Comparison of ENCODE assay signal across 23 cellular contexts in the genomic region with DNA sequence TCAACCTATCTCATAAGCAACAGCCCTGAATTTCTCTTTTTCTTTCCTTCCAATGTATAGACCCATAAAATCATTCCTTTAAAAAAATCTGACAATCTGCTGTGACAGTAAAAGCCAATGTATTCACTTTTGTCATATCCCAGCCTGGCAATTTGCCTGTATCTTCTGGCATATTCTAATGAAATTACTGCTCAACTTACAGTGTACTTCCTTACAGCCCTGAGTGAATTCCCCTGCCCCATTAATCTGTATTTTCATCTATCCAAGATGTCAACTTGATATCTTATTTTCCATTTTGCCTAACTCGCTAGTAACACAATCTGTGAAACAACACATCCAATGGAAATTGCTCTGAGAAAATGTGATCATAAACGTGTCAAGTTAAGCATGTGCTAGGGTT. TPM values are rescaled to one million over a fixed set of nuclear protein-coding genes. Genes with fewer than 3 reads are reported as not detected.
DNase-seq lines count a peak whose midpoint lies in the region; ATAC-seq, FAIRE-seq and TF ChIP-seq lines count a peak whose summit lies in the region.
"Had no signal": no experiment of that assay in that cellular context is flagged by ENCODE, and none has a peak within 500 bp of the region (broad histone marks: within the 10 kb centered on the region; RNA-seq: fewer than 3 reads in every experiment).

No MANE protein-coding gene starts in this region.

- H2AFZ ChIP-seq in HCT116 (ENCODE audit: low read depth, low read length, poor library complexity, severe bottlenecking) = peak overlapping the region; percentile 17
- no peak overlapping the region for H2AFZ ChIP-seq in neural cell (ENCODE audit: low read depth, low read length)

- intact Hi-C loops in HCT116 (cut with micrococcal nuclease) (no loop called here), breast epithelium (cut with DNase I; ENCODE audit: low total_unique reads) (no loop called here)
- intact Hi-C loops in activated T-helper 2 cell treated with anti-CD3 and anti-CD28 coated beads, Interferon-gamma antibody, Interleukin-2, Interleukin-4, amounts not matched to agents 10 μg/mL and 5 μg/mL and 100 μg/mL, durations not matched to agents 14 hours and 24 hours and 36 hours (cut with micrococcal nuclease) = no loop called here

- POLR2A ChIA-PET in HCT116 (lab: Charles Lee) = interaction anchor here (0.7 to 1.2 kb wide), 2 partner anchors 48 to 78 kb away, joined by 3 read pairs; no protein-coding TSS in a partner anchor

- H3K79me2 ChIP-seq in HCT116 (ENCODE audit: insufficient read depth, low read length) (no peaks in the 10 kb centered on the region), neural cell (replicated peaks; ENCODE audit: insufficient read depth, low read length) (no peaks in the 10 kb centered on the region)

- H4K20me1 ChIP-seq in HCT116 (ENCODE audit: insufficient read depth) (no peaks in the 10 kb centered on the region), neural cell (ENCODE audit: insufficient read depth) (no peaks in the 10 kb centered on the region)
- H4K20me1 ChIP-seq: BLaER1 had no signal

- H3K9me2 ChIP-seq in HCT116 (ENCODE audit: insufficient read depth) (no peaks in the 10 kb centered on the region), neural cell (ENCODE audit: insufficient read depth, low read length) (no peaks in the 10 kb centered on the region)

- TF ChIP-seq POLR2A in HCT116 (IDR thresholded peaks at IDR 0.05; ENCODE audit: borderline replicate concordance, extremely low read depth, insufficient read depth, insufficient read length) (no peak), breast epithelium (IDR thresholded peaks at IDR 0.05) (no peak), GM12892 (IDR thresholded peaks at IDR 0.05; ENCODE audit: low read depth, low read length) (no peak)

- H3K27ac ChIP-seq in HCT116 (ENCODE audit: low read depth, low read length) (no peak overlapping the region), SK-N-MC (peak overlapping the region; percentile 63), neural cell (ENCODE audit: low read length) (no peak overlapping the region), breast epithelium (peak overlapping the region in 1 of 2 donors; percentile 27)
- H3K27ac ChIP-seq: BLaER1, C4-2B had no signal

- no peaks in the 10 kb centered on the region for H3K9me3 Mint-ChIP-seq in activated T-helper 2 cell treated with anti-CD3 and anti-CD28 coated beads, Interferon-gamma antibody, Interleukin-2, Interleukin-4, amounts not matched to agents 10 μg/mL and 5 μg/mL and 100 μg/mL, durations not matched to agents 14 hours and 24 hours and 36 hours
- H3K9me3 Mint-ChIP-seq: CD8-positive, alpha-beta T cell had no signal

- peak overlapping the region; percentile 37 for H3K27ac Mint-ChIP-seq in T-helper 17 cell
- no peak overlapping the region for H3K27ac Mint-ChIP-seq in activated T-helper 2 cell treated with anti-CD3 and anti-CD28 coated beads, Interferon-gamma antibody, Interleukin-2, Interleukin-4, amounts not matched to agents 10 μg/mL and 5 μg/mL and 100 μg/mL, durations not matched to agents 14 hours and 24 hours and 36 hours
- H3K27ac Mint-ChIP-seq: CD4-positive, CD25-positive, alpha-beta regulatory T cell; CD8-positive, alpha-beta T cell had no signal

- peaks cover 29% of the 10 kb centered on the region for H3K27me3 Mint-ChIP-seq in T-helper 17 cell
- H3K27me3 Mint-ChIP-seq in activated T-helper 2 cell treated with anti-CD3 and anti-CD28 coated beads, Interferon-gamma antibody, Interleukin-2, Interleukin-4, amounts not matched to agents 10 μg/mL and 5 μg/mL and 100 μg/mL, durations not matched to agents 14 hours and 24 hours and 36 hours (ENCODE audit: low read depth) = peaks cover 12% of the 10 kb centered on the region
- H3K27me3 Mint-ChIP-seq: CD4-positive, CD25-positive, alpha-beta regulatory T cell had no signal

- H3K4me2 ChIP-seq in HCT116 (ENCODE audit: low read length) (no peak overlapping the region), neural cell (ENCODE audit: low read length) (no peak overlapping the region)
- H3K4me2 ChIP-seq: BLaER1 had no signal

- H3K9ac ChIP-seq in HCT116 (ENCODE audit: low read length) (no peak overlapping the region), SK-N-MC (ENCODE audit: insufficient read length) (no peak overlapping the region), neural cell (ENCODE audit: low read length) (no peak overlapping the region)
- H3K9ac ChIP-seq: BLaER1 had no signal

- peak; percentile 98 for TF ChIP-seq EP300 in neural cell (conservative IDR thresholded peaks at IDR 0.05; ENCODE audit: poor library complexity, severe bottlenecking)

- H3K36me3 ChIP-seq in HCT116 (ENCODE audit: control insufficient read depth in 1 of 2, insufficient read depth in 2 of 2, low read length in 2 of 2) = no peaks in the 10 kb centered on the region
- H3K36me3 ChIP-seq in SK-N-MC (ENCODE audit: insufficient read depth, low read length) = no peaks in the 10 kb centered on the region
- no peaks in the 10 kb centered on the region for H3K36me3 ChIP-seq in neural cell (ENCODE audit: insufficient read depth, low read length)
- H3K36me3 ChIP-seq in breast epithelium = no peaks in the 10 kb centered on the region
- H3K36me3 ChIP-seq: BLaER1, HAP-1 had no signal

- peaks cover 4% of the 10 kb centered on the region for H3K4me1 Mint-ChIP-seq in T-helper 17 cell
- H3K4me1 Mint-ChIP-seq in activated T-helper 2 cell treated with anti-CD3 and anti-CD28 coated beads, Interferon-gamma antibody, Interleukin-2, Interleukin-4, amounts not matched to agents 10 μg/mL and 5 μg/mL and 100 μg/mL, durations not matched to agents 14 hours and 24 hours and 36 hours (ENCODE audit: low read depth) = peaks cover 9% of the 10 kb centered on the region

- H3K4me3 ChIP-seq in HCT116 (replicated peaks in 1 of 2; ENCODE audit: low read depth in 1 of 2, low read length in 2 of 2) = no peak overlapping the region
- no peak overlapping the region for H3K4me3 ChIP-seq in SK-N-MC
- no peak overlapping the region for H3K4me3 ChIP-seq in neural cell (ENCODE audit: low read length)
- no peak overlapping the region for H3K4me3 ChIP-seq in breast epithelium
- H3K4me3 ChIP-seq: BLaER1, GM12878, HAP-1 had no signal

- TF ChIP-seq CTCF in HCT116 (IDR thresholded peaks at IDR 0.05 in 2 of 3, conservative IDR thresholded peaks at IDR 0.05 in 1 of 3; ENCODE audit: borderline replicate concordance in 1 of 3, insufficient read depth in 1 of 3, low read depth in 2 of 3, low read length in 2 of 3) (no peak), neural cell (IDR thresholded peaks at IDR 0.05; ENCODE audit: poor library complexity, severe bottlenecking) (no peak), breast epithelium (IDR thresholded peaks at IDR 0.05) (no peak)

- no peak overlapping the region for H3K4me3 Mint-ChIP-seq in T-helper 17 cell
- H3K4me3 Mint-ChIP-seq in activated T-helper 2 cell treated with anti-CD3 and anti-CD28 coated beads, Interferon-gamma antibody, Interleukin-2, Interleukin-4, amounts not matched to agents 10 μg/mL and 5 μg/mL and 100 μg/mL, durations not matched to agents 14 hours and 24 hours and 36 hours (ENCODE audit: low read depth) = no peak overlapping the region
- H3K4me3 Mint-ChIP-seq: CD4-positive, CD25-positive, alpha-beta regulatory T cell; CD8-positive, alpha-beta T cell had no signal

- TF ChIP-seq RAD21 in HCT116 (IDR thresholded peaks at IDR 0.05; ENCODE audit: low read depth) = no peak
- TF ChIP-seq RAD21 in neural cell (conservative IDR thresholded peaks at IDR 0.05) = peak; percentile 21

- no TSS peak for BruUV-seq in HCT116 (replicated peaks; lab: Mats Ljungman, UMichigan)

- H3K9me3 ChIP-seq in HCT116 (ENCODE audit: control insufficient read depth in 1 of 2, insufficient read depth in 1 of 2, low read depth in 1 of 2, low read length in 2 of 2) (no peaks in the 10 kb centered on the region), SK-N-MC (ENCODE audit: low read depth, low read length) (no peaks in the 10 kb centered on the region), T-helper 17 cell (ENCODE audit: control insufficient read depth, low read length, poor library complexity, severe bottlenecking) (no peaks in the 10 kb centered on the region), neural cell (ENCODE audit: low read length) (no peaks in the 10 kb centered on the region), breast epithelium (no peaks in the 10 kb centered on the region)
- H3K9me3 ChIP-seq: BLaER1, HAP-1 had no signal

- ATAC-seq in HCT116 = no peak
- ATAC-seq in T-helper 17 cell = no peak
- ATAC-seq: CD8-positive, alpha-beta T cell; GM12878 had no signal

- H3K36me3 Mint-ChIP-seq in T-helper 17 cell (ENCODE audit: low read depth) = no peaks in the 10 kb centered on the region
- no peaks in the 10 kb centered on the region for H3K36me3 Mint-ChIP-seq in activated T-helper 2 cell treated with anti-CD3 and anti-CD28 coated beads, Interferon-gamma antibody, Interleukin-2, Interleukin-4, amounts not matched to agents 10 μg/mL and 5 μg/mL and 100 μg/mL, durations not matched to agents 14 hours and 24 hours and 36 hours (ENCODE audit: low read depth)
- H3K36me3 Mint-ChIP-seq: CD4-positive, CD25-positive, alpha-beta regulatory T cell; CD8-positive, alpha-beta T cell had no signal

- no peak for FAIRE-seq in GM12892 (lab: Jason Lieb, UNC)
- FAIRE-seq: D721Med, GM12878, GM18507, H54 had no signal

- H3F3A ChIP-seq in neural cell (ENCODE audit: insufficient read depth, low read length, poor library complexity, severe bottlenecking) = no peaks in the 10 kb centered on the region

- RAD21 ChIA-PET in HCT116 (lab: Charles Lee; ENCODE audit: low non-redundant PET in 1 of 2, low total read pairs in 2 of 2, uncharacterized antibody in 2 of 2, unreplicated experiment in 2 of 2) = no interaction called here

- peaks cover 8 to 26% of the 10 kb centered on the region in 2 experiments; a peak in 3 of 4 replicates for H3K4me1 ChIP-seq in HCT116 (ENCODE audit: control insufficient read depth in 1 of 2, insufficient read depth in 2 of 2, low read length in 2 of 2)
- no peaks in the 10 kb centered on the region for H3K4me1 ChIP-seq in breast epithelium
- H3K4me1 ChIP-seq: HAP-1 had no signal

- CTCF ChIA-PET in HCT116 (lab: Charles Lee) = no interaction called here

- H3K27me3 ChIP-seq in HCT116 (ENCODE audit: insufficient read depth, low read length) = no peaks in the 10 kb centered on the region
- peaks cover 6% of the 10 kb centered on the region for H3K27me3 ChIP-seq in neural cell (ENCODE audit: insufficient read depth, low read depth, low read length)
- no peaks in the 10 kb centered on the region for H3K27me3 ChIP-seq in breast epithelium
- H3K27me3 ChIP-seq: BLaER1 had no signal

- no peak for DNase-seq in HCT116 (ENCODE audit: low read depth, low spot score)
- DNase-seq in SK-N-MC (ENCODE audit: low read depth, low spot score) = no peak
- no peak for DNase-seq in T-helper 17 cell
- DNase-seq in NCI-H526 (lab: John Stamatoyannopoulos, UW) = no peak
- DNase-seq in breast epithelium (ENCODE audit: low spot score in 2 of 2) = no peak
- DNase-seq in activated T-helper 2 cell treated with anti-CD3 and anti-CD28 coated beads, Interferon-gamma antibody, Interleukin-2, Interleukin-4, amounts not matched to agents 10 μg/mL and 5 μg/mL and 100 μg/mL, durations not matched to agents 14 hours and 24 hours and 36 hours (ENCODE audit: low spot score) = no peak
- DNase-seq in GM12892 (ENCODE audit: insufficient read length) = no peak
- DNase-seq: CD4-positive, CD25-positive, alpha-beta regulatory T cell; CD8-positive, alpha-beta T cell; DMS 273 treated with DMSO at 0.1 percent for 48 hours; DMS79; EL; GDM1; GOT3 had no signal

RNA-seq across cellular contexts. Expression of a gene that starts 18.0 kb away (rescaled TPM):
- not detected for total RNA-seq in HCT116 (2021; ENCODE audit: unreplicated experiment)
- not detected in 2 replicates for polyA plus RNA-seq in HCT116 (2012)
- total RNA-seq in T-helper 17 cell = not detected
- 14.8 and 15.4 TPM in 2 replicates for polyA plus RNA-seq in neural cell
- polyA minus RNA-seq in neural cell = 0.97 and 1.6 TPM in 2 replicates
- total RNA-seq in breast epithelium = 1 to 10 TPM; 2.6 to 6.9 (median 6.4) TPM
- 0.25 TPM in 1 of 2 replicates, not detected in the other for total RNA-seq in activated T-helper 2 cell treated with anti-CD3 and anti-CD28 coated beads, Interferon-gamma antibody, Interleukin-2, Interleukin-4, amounts not matched to agents 10 μg/mL and 5 μg/mL and 100 μg/mL, durations not matched to agents 14 hours and 24 hours and 36 hours
- polyA plus RNA-seq in GM12892 (2012; ENCODE audit: missing spikeins) = not detected
- total RNA-seq: A172; CD4-positive, CD25-positive, alpha-beta regulatory T cell; CD8-positive, alpha-beta T cell; GM12878 had no signal
- polyA plus RNA-seq: GM12878 had no signal
